1 cellular context compared by ENCODE assay signal in the genomic region with DNA sequence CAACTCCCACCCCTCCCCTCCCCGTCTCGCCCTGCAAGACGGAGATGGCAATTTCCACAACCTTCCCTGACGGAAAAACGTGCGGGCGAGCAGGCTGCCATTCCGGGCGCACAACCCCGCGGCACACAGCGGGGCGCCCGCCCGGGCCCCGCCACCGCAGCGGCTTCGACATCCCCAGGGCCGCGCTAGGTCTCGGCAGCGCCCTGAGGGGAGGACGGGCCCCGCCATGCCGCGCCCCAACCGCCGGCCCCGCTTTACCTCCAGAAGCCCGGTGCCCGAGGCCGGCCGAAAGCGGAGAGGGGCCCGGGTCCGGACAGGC.
TF ChIP-seq lines count a peak whose summit lies in the region.

No MANE protein-coding gene starts in this region.

TF ChIP-seq in IMR-90, 13 proteins besides CTCF, POLR2A, EP300 and RAD21 (continued from another document):
- TF ChIP-seq ELK1 (IDR thresholded peaks at IDR 0.05; ENCODE audit: borderline replicate concordance, low read depth, low read length), result no peak
- TF ChIP-seq MXI1 (IDR thresholded peaks at IDR 0.05; ENCODE audit: borderline replicate concordance, low read depth, low read length), result no peak; the same call in 1 of the 2 replicates
- no peak for TF ChIP-seq RFX5 (IDR thresholded peaks at IDR 0.05; ENCODE audit: low read depth, low read length)
- no peak for TF ChIP-seq USF2 (IDR thresholded peaks at IDR 0.05; ENCODE audit: low read depth, low read length)
- TF ChIP-seq FOS (IDR thresholded peaks at IDR 0.05; ENCODE audit: low read depth, low read length), result no peak
- TF ChIP-seq RCOR1 (IDR thresholded peaks at IDR 0.05; ENCODE audit: insufficient replicate concordance, low read length), result no peak
- no peak for TF ChIP-seq CEBPB (IDR thresholded peaks at IDR 0.05; ENCODE audit: low read depth, low read length)
